ENCODE assay signal across 23 cellular contexts in genomic region chr6:159615923-159616322, GRCh38.
"Had no signal": no experiment of that assay in that cellular context is flagged by ENCODE, and none has a peak within 500 bp of the region (broad histone marks: within the 10 kb centered on the region; RNA-seq: fewer than 3 reads in every experiment).

No MANE protein-coding gene starts in this region.

- H3K9ac ChIP-seq: parathyroid adenoma had no signal

- DNase-seq: effector memory CD4-positive, alpha-beta T cell; foreskin keratinocyte; head of caudate nucleus; kidney; left colon; left ventricle myocardium superior; mesendoderm; naive thymus-derived CD4-positive, alpha-beta T cell; nephron progenitor cell; psoas muscle; retina; spleen; stimulated activated CD4-positive, alpha-beta T cell treated with anti-CD3 and anti-CD28 coated beads, Interleukin-15, amount 100 ng/mL, for 24 hours; stimulated activated CD4-positive, alpha-beta T cell treated with anti-CD3 and anti-CD28 coated beads, Interleukin-1b, Interleukin-23, amount 100 ng/mL, for 48 hours; stimulated activated CD4-positive, alpha-beta T cell treated with anti-CD3 and anti-CD28 coated beads, Interleukin-4, amount 100 ng/mL, for 4 hours; stimulated activated naive B cell treated with anti-CD40 and anti-IgM and Interleukin-4, amounts not matched to agents 10 μg/mL and 1 μg/mL and 100 μg/mL, for 72 hours; stimulated activated naive CD8-positive, alpha-beta T cell treated with anti-CD3 and anti-CD28 coated beads, Interleukin-15, amount 100 ng/mL, for 72 hours; transverse colon had no signal

- H3K4me3 ChIP-seq: esophagus muscularis mucosa, hepatocyte, psoas muscle, spleen, thoracic aorta, transverse colon had no signal

- ATAC-seq: foreskin keratinocyte; left colon; left ventricle myocardium superior; naive thymus-derived CD4-positive, alpha-beta T cell; sciatic nerve; stimulated activated naive B cell treated with anti-CD40 and anti-IgM and Interleukin-4, amounts not matched to agents 10 μg/mL and 1 μg/mL and 100 μg/mL, for 72 hours; stimulated activated naive CD8-positive, alpha-beta T cell treated with anti-CD3 and anti-CD28 coated beads, Interleukin-15, amount 100 ng/mL, for 72 hours had no signal

- H3K4me2 ChIP-seq: hepatocyte had no signal

- H3K4me1 ChIP-seq: foreskin keratinocyte, parathyroid adenoma, psoas muscle, spleen, transverse colon had no signal

- H3K27me3 ChIP-seq: esophagus muscularis mucosa, foreskin keratinocyte, hepatocyte, spleen, transverse colon had no signal

- H3K36me3 ChIP-seq: thoracic aorta, transverse colon had no signal

- H3K27ac ChIP-seq: esophagus muscularis mucosa, foreskin keratinocyte, hepatocyte, parathyroid adenoma, psoas muscle, spleen, thoracic aorta, transverse colon had no signal
